Comparison of ENCODE assay signal across 1 cellular context in the genomic region with DNA sequence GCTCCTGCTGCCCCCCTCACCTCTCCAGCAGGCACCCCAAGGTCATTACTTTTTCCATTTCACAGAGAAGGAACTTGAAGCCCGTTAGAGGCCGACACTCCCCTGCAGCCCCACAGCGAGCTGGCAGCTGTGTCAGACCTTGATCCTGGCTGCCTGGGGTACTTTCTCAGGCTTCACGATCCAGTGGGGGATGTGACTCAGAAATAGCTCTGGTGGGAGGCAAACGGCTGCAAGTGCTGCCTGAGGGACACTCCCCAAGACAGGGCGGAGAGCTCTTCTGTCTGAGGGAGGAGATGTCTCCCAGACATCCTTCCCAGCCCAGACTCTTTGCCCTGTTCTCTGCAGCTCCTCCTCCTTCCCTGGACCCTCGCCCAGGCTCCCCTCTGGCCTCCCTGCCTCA.
TF ChIP-seq lines count a peak whose summit lies in the region.

No MANE protein-coding gene starts in this region.

TF ChIP-seq in H1, 55 proteins besides CTCF, POLR2A, EP300 and RAD21:
- no peak for TF ChIP-seq EGR1 (IDR thresholded peaks at IDR 0.05; ENCODE audit: borderline replicate concordance, low read depth, low read length)
